In genomic region chr21:33111577-33111976, GRCh38 we compare ENCODE assay signal across 32 cellular contexts. TPM values are rescaled to one million over a fixed set of nuclear protein-coding genes. Genes with fewer than 3 reads are reported as not detected.
"Had no signal": no experiment of that assay in that cellular context is flagged by ENCODE, and none has a peak within 500 bp of the region (broad histone marks: within the 10 kb centered on the region; RNA-seq: fewer than 3 reads in every experiment).

No MANE protein-coding gene starts in this region.

- H3K4me3 Mint-ChIP-seq: activated B cell treated with CpG ODN at 0.5 μM for 24 hours; activated CD4-positive, alpha-beta memory T cell treated with anti-CD3 and anti-CD28 coated beads for 36 hours; activated CD4-positive, alpha-beta T cell treated with anti-CD3 and anti-CD28 coated beads, Interleukin-2, amount 10 ng/mL, durations not matched to agents 24 days and 14 days; activated CD8-positive, alpha-beta T cell treated with anti-CD3 and anti-CD28 coated beads for 36 hours; activated naive CD4-positive, alpha-beta T cell treated with anti-CD3 and anti-CD28 coated beads, Interleukin-2, amount 10 ng/mL, durations not matched to agents 7 days and 5 days; activated naive CD4-positive, alpha-beta T cell treated with anti-CD3 and anti-CD28 coated beads, Interleukin-2, amount 50 U/mL, for 24 hours; activated naive CD8-positive, alpha-beta T cell; activated naive CD8-positive, alpha-beta T cell treated with anti-CD3 and anti-CD28 coated beads, Interleukin-2, amount 10 ng/mL, durations not matched to agents 7 days and 5 days; activated naive CD8-positive, alpha-beta T cell treated with anti-CD3 and anti-CD28 coated beads, Interleukin-2, amount 50 U/mL, for 24 hours; activated T-cell treated with anti-CD3 and anti-CD28 coated beads, Interleukin-2, amount 50 U/mL, for 24 hours; T-helper 1 cell treated with Interleukin-12 subunit alpha and Interleukin-12 subunit beta and Interleukin-4 antibody, amounts not matched to agents 30 μg/mL and 1 μg/mL, for 36 hours; T-helper 2 cell treated with Interferon-gamma antibody and Interleukin-4, amounts not matched to agents 5 μg/mL and 100 μg/mL, for 36 hours had no signal

- H3K27ac Mint-ChIP-seq: activated B cell treated with CpG ODN at 0.5 μM for 24 hours; activated CD4-positive, alpha-beta memory T cell treated with anti-CD3 and anti-CD28 coated beads for 36 hours; activated CD4-positive, alpha-beta T cell treated with anti-CD3 and anti-CD28 coated beads, Interleukin-2, amount 10 ng/mL, durations not matched to agents 24 days and 14 days; activated CD8-positive, alpha-beta T cell treated with anti-CD3 and anti-CD28 coated beads for 36 hours; activated naive CD4-positive, alpha-beta T cell treated with anti-CD3 and anti-CD28 coated beads, Interleukin-2, amount 10 ng/mL, durations not matched to agents 7 days and 5 days; activated naive CD4-positive, alpha-beta T cell treated with anti-CD3 and anti-CD28 coated beads, Interleukin-2, amount 50 U/mL, for 24 hours; activated naive CD8-positive, alpha-beta T cell; activated naive CD8-positive, alpha-beta T cell treated with anti-CD3 and anti-CD28 coated beads, Interleukin-2, amount 10 ng/mL, durations not matched to agents 7 days and 5 days; activated naive CD8-positive, alpha-beta T cell treated with anti-CD3 and anti-CD28 coated beads, Interleukin-2, amount 50 U/mL, for 24 hours; activated T-cell treated with anti-CD3 and anti-CD28 coated beads, Interleukin-2, amount 50 U/mL, for 24 hours; activated T-helper 2 cell treated with anti-CD3 and anti-CD28 coated beads, Interferon-gamma antibody, Interleukin-2, Interleukin-4, amounts not matched to agents 10 μg/mL and 5 μg/mL and 100 μg/mL, durations not matched to agents 14 hours and 24 hours and 36 hours; T-helper 1 cell treated with Interleukin-12 subunit alpha and Interleukin-12 subunit beta and Interleukin-4 antibody, amounts not matched to agents 30 μg/mL and 1 μg/mL, for 36 hours; T-helper 2 cell treated with Interferon-gamma antibody and Interleukin-4, amounts not matched to agents 5 μg/mL and 100 μg/mL, for 36 hours had no signal

- H3K36me3 Mint-ChIP-seq: activated CD4-positive, alpha-beta memory T cell treated with anti-CD3 and anti-CD28 coated beads for 36 hours; activated naive CD4-positive, alpha-beta T cell treated with anti-CD3 and anti-CD28 coated beads, Interleukin-2, amount 10 ng/mL, durations not matched to agents 7 days and 5 days; activated naive CD4-positive, alpha-beta T cell treated with anti-CD3 and anti-CD28 coated beads, Interleukin-2, amount 50 U/mL, for 24 hours; activated naive CD8-positive, alpha-beta T cell; activated naive CD8-positive, alpha-beta T cell treated with anti-CD3 and anti-CD28 coated beads, Interleukin-2, amount 10 ng/mL, durations not matched to agents 7 days and 5 days had no signal

- H3K9me3 Mint-ChIP-seq: activated B cell treated with CpG ODN at 0.5 μM for 24 hours; activated CD4-positive, alpha-beta memory T cell treated with anti-CD3 and anti-CD28 coated beads for 36 hours; activated CD4-positive, alpha-beta T cell treated with anti-CD3 and anti-CD28 coated beads, Interleukin-2, amount 10 ng/mL, durations not matched to agents 24 days and 14 days; activated CD8-positive, alpha-beta T cell treated with anti-CD3 and anti-CD28 coated beads for 36 hours; activated naive CD4-positive, alpha-beta T cell treated with anti-CD3 and anti-CD28 coated beads, Interleukin-2, amount 10 ng/mL, durations not matched to agents 7 days and 5 days; activated naive CD4-positive, alpha-beta T cell treated with anti-CD3 and anti-CD28 coated beads, Interleukin-2, amount 50 U/mL, for 24 hours; activated naive CD8-positive, alpha-beta T cell treated with anti-CD3 and anti-CD28 coated beads, Interleukin-2, amount 10 ng/mL, durations not matched to agents 7 days and 5 days; activated naive CD8-positive, alpha-beta T cell treated with anti-CD3 and anti-CD28 coated beads, Interleukin-2, amount 50 U/mL, for 24 hours; activated T-cell treated with anti-CD3 and anti-CD28 coated beads, Interleukin-2, amount 50 U/mL, for 24 hours; activated T-helper 2 cell treated with anti-CD3 and anti-CD28 coated beads, Interferon-gamma antibody, Interleukin-2, Interleukin-4, amounts not matched to agents 10 μg/mL and 5 μg/mL and 100 μg/mL, durations not matched to agents 14 hours and 24 hours and 36 hours; T-helper 1 cell treated with Interleukin-12 subunit alpha and Interleukin-12 subunit beta and Interleukin-4 antibody, amounts not matched to agents 30 μg/mL and 1 μg/mL, for 36 hours; T-helper 2 cell treated with Interferon-gamma antibody and Interleukin-4, amounts not matched to agents 5 μg/mL and 100 μg/mL, for 36 hours had no signal

- DNase-seq: activated B cell treated with CpG ODN at 0.5 μM for 24 hours; activated CD4-positive, alpha-beta memory T cell treated with anti-CD3 and anti-CD28 coated beads for 36 hours; activated CD4-positive, alpha-beta T cell treated with anti-CD3 and anti-CD28 coated beads for 4 hours; activated CD4-positive, alpha-beta T cell treated with anti-CD3 and anti-CD28 coated beads, Interleukin-2, amount 10 ng/mL, durations not matched to agents 24 days and 14 days; activated CD4-positive, alpha-beta T cell treated with anti-CD3 and anti-CD28 coated beads, Interleukin-2, amount 50 U/mL, for 1 hour; activated CD4-positive, alpha-beta T cell treated with anti-CD3 and anti-CD28 coated beads, Interleukin-2, amount 50 U/mL, for 4 hours; activated CD4-positive, CD25-positive, alpha-beta regulatory T cell treated with anti-CD3 and anti-CD28 coated beads, Interleukin-2, amount 50 U/mL, for 72 hours; activated CD8-positive, alpha-beta memory T cell treated with anti-CD3 and anti-CD28 coated beads, Interleukin-2, amount 50 U/mL, for 4 hours; activated CD8-positive, alpha-beta T cell treated with anti-CD3 and anti-CD28 coated beads for 36 hours; activated effector memory CD4-positive, alpha-beta T cell treated with Interleukin-2 at 50 U/mL for 16 hours; activated gamma-delta T cell; activated naive CD4-positive, alpha-beta T cell treated with anti-CD3 and anti-CD28 coated beads, Interleukin-2, amount 10 ng/mL, durations not matched to agents 7 days and 5 days; activated naive CD4-positive, alpha-beta T cell treated with Interleukin-2 at 50 U/mL for 16 hours; activated naive CD8-positive, alpha-beta T cell treated with anti-CD3 and anti-CD28 coated beads, Interleukin-2, amount 10 ng/mL, durations not matched to agents 7 days and 5 days; activated naive CD8-positive, alpha-beta T cell treated with anti-CD3 and anti-CD28 coated beads, Interleukin-2, amount 50 U/mL, for 24 hours; activated T-cell treated with anti-CD3 and anti-CD28 coated beads, Interleukin-2, amount 50 U/mL, for 24 hours; activated T-cell treated with anti-CD3 and anti-CD28 coated beads, Interleukin-2, amount 50 U/mL, for 48 hours; aorta; body of pancreas; brain microvascular endothelial cell; central memory CD4-positive, alpha-beta T cell; T-helper 1 cell; T-helper 2 cell; T-helper 9 cell had no signal

- H3K4me1 Mint-ChIP-seq: activated B cell treated with CpG ODN at 0.5 μM for 24 hours had no signal

RNA-seq across cellular contexts. Expression of gene OLIG1, which starts 41.6 kb away (rescaled TPM):
- total RNA-seq: activated B cell treated with CpG ODN at 0.5 μM for 24 hours; activated CD4-positive, alpha-beta memory T cell treated with anti-CD3 and anti-CD28 coated beads for 36 hours; activated CD4-positive, alpha-beta T cell treated with anti-CD3 and anti-CD28 coated beads, Interleukin-2, amount 10 ng/mL, durations not matched to agents 24 days and 14 days; activated CD8-positive, alpha-beta memory T cell treated with anti-CD3 and anti-CD28 coated beads for 36 hours; activated naive CD8-positive, alpha-beta T cell treated with anti-CD3 and anti-CD28 coated beads, Interleukin-2, amount 10 ng/mL, durations not matched to agents 7 days and 5 days; aorta; astrocyte; body of pancreas; breast epithelium had no signal
